ENCODE assay signal across 8 cellular contexts in the genomic region with DNA sequence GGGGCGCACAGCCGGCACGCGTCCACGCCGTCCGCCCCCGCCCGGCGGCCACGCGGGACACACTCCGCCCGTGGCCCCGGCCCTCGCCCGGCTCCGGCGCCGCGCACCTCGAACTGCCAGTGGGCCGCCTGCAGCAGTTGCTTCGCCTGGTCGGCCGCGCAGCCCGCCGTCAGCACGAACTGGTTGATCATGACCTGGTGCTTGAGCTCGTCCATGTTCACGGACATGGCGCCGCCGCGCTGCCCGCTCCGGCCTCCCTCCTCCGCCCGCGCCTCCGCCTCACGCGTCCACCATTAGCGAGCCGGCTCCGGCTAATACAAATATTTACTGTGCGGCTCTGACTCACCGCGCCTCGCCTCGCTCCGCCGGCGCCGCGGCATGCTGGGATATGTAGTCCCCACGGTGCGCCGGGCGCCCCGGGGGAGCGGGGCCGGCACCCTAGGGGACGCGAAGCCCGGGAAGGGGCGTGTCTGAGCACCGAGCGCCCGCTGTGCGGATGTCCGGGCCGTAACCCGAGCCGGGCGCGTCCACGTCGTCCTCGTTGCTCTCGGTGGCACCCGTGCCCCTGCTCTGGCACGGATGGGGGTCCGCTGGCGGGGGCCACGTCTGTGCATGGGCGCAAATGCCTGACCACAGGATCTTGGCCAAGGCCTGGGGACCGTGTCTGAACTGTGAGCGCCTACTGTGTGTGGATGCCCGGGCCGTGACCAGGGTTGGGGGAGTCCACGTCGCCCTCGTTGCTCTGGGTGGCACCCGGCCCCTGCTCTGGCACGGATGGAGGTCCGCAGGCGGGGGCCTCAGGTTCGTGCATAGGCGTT. TPM values are rescaled to one million over a fixed set of nuclear protein-coding genes. Genes with fewer than 3 reads are reported as not detected.
DNase-seq lines count a peak whose midpoint lies in the region; ATAC-seq and TF ChIP-seq lines count a peak whose summit lies in the region.

Gene UBALD1 (minus strand): TSS at position 318 of the 818 bp plus-strand sequence. CDS start 91 bp downstream, at position 227.

- H3K36me3 ChIP-seq in cardiac muscle cell (no peaks in the 10 kb centered on the region), upper lobe of left lung (peaks cover 0 to 7% (median 0%) of the 10 kb centered on the region in 4 donors)

- WGBS in upper lobe of left lung, 2 donors, result 14 to 18% methylated on average over 16 to 60 of the region's 101 CpGs

- TF ChIP-seq CTCF in GM12865 (IDR thresholded peaks at IDR 0.05; ENCODE audit: insufficient read depth, low read depth, low read length, missing control alignments) (no peak), cardiac muscle cell (IDR thresholded peaks at IDR 0.05; ENCODE audit: low read depth, low read length) (no peak), upper lobe of left lung (IDR thresholded peaks at IDR 0.05) (peak in 1 of 6 experiments; percentile 23)

- ATAC-seq in HG02610 (IDR thresholded peaks at IDR 0.05; ENCODE audit: unreplicated experiment) (peak; percentile 61), upper lobe of left lung (ENCODE audit: low FRiP score in 2 of 2) (peak; percentile 82 to 83)

- peak within 1 kb of the TSS; percentile 97 for H3K27ac ChIP-seq in cardiac muscle cell
- H3K27ac ChIP-seq in upper lobe of left lung, result peak within 1 kb of the TSS; percentile 90 to 96 (median 92)

- DNase-seq in GM12865 (ENCODE audit: low read depth), result peak; percentile 95
- peak; percentile 53 for DNase-seq in NCI-H1048 (lab: John Stamatoyannopoulos, UW)
- peak; percentile 89 for DNase-seq in SW480 (ENCODE audit: low spot score)
- DNase-seq in activated naive CD8-positive, alpha-beta T cell treated with anti-CD3 and anti-CD28 coated beads, Interleukin-2, amount 50 U/mL, for 16 hours (ENCODE audit: low read depth, low spot score), result peak; percentile 57
- peak; percentile 94 to 95 for DNase-seq in cardiac muscle cell (ENCODE audit: low read depth in 1 of 2, low spot score in 1 of 2)
- DNase-seq in pons (ENCODE audit: low spot score), result peak; percentile 76
- DNase-seq in upper lobe of left lung, result peak; percentile 94 to 97

- H3K9me3 ChIP-seq in cardiac muscle cell (ENCODE audit: low read depth) (no peaks in the 10 kb centered on the region), upper lobe of left lung (no peaks in the 10 kb centered on the region)

- peak in 1 of 4 donors; percentile 65 for TF ChIP-seq EP300 in upper lobe of left lung (IDR thresholded peaks at IDR 0.05)

- peak in 3 of 4 donors; percentile 88 to 98 (median 97) for TF ChIP-seq POLR2A in upper lobe of left lung (IDR thresholded peaks at IDR 0.05)

- H3K4me1 ChIP-seq in cardiac muscle cell (ENCODE audit: low read depth) (peaks cover 9% of the 10 kb centered on the region), upper lobe of left lung (peaks cover 49 to 73% (median 61%) of the 10 kb centered on the region in 4 donors)

- H3K27me3 ChIP-seq in cardiac muscle cell (no peaks in the 10 kb centered on the region), upper lobe of left lung (no peaks in the 10 kb centered on the region)

- peak within 1 kb of the TSS; percentile 70 for H3K4me3 ChIP-seq in GM12865 (ENCODE audit: low read depth, low read length)
- H3K4me3 ChIP-seq in cardiac muscle cell, result peak within 1 kb of the TSS; percentile 80
- peak within 1 kb of the TSS; percentile 90 to 100 (median 96) for H3K4me3 ChIP-seq in upper lobe of left lung

RNA-seq across cellular contexts. Expression of gene UBALD1, which starts in this region (rescaled TPM):
- total RNA-seq in cardiac muscle cell (33.6 and 42.9 TPM in 2 replicates), upper lobe of left lung (10 to 100 TPM; 14.9 to 43.9 (median 25.8) TPM)
- polyA plus RNA-seq in cardiac muscle cell, result 46.6 and 47.3 TPM in 2 replicates

Comparison
In these comparisons a context has a peak if more than half of its experiments do, and no peak if none do; other contexts are left out.
1. Peak in every context shown above with its lines: DNase-seq, ATAC-seq, H3K4me3 ChIP-seq and H3K27ac ChIP-seq.